ENCODE assay signal across 36 cellular contexts in the genomic region with DNA sequence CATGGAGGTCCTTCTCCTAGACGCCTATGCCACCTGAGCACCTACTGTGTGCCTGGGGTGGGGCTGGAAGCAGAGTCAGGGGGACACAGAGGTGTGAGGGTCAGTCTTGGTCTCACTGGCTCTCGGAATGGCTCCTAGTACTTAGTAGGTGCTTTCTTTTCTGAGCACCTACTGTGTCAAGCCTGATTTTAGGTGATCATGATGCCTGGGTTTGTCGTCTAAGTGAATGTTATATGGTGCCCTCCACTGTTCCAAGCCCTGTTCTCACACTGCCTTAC. TPM values are rescaled to one million over a fixed set of nuclear protein-coding genes. Genes with fewer than 3 reads are reported as not detected.
"Had no signal": no experiment of that assay in that cellular context is flagged by ENCODE, and none has a peak within 500 bp of the region (broad histone marks: within the 10 kb centered on the region; RNA-seq: fewer than 3 reads in every experiment).

No MANE protein-coding gene starts in this region.

- H3K4me3 ChIP-seq: adrenal gland, ascending aorta, body of pancreas, breast epithelium, cardiac muscle cell had no signal

- H3K4me1 ChIP-seq: adrenal gland, ascending aorta, body of pancreas, breast epithelium had no signal

- ATAC-seq: activated naive CD4-positive, alpha-beta T cell treated with anti-CD3 and anti-CD28 coated beads, Interleukin-2, amount 50 U/mL, for 72 hours; activated naive CD8-positive, alpha-beta T cell treated with anti-CD3 and anti-CD28 coated beads, Interleukin-2, amount 50 U/mL, for 24 hours; activated T-cell treated with anti-CD3 and anti-CD28 coated beads, Interleukin-2, amount 50 U/mL, for 4 hours; activated T-cell treated with anti-CD3 and anti-CD28 coated beads, Interleukin-2, amount 50 U/mL, for 72 hours; activated T-helper 17 cell treated with anti-CD3 and anti-CD28 coated beads, Interleukin-2, amount 50 U/mL, for 72 hours; body of pancreas had no signal

- H3K36me3 ChIP-seq: adrenal gland, brain microvascular endothelial cell, breast epithelium, cardiac muscle cell had no signal

- H3K27ac ChIP-seq: adrenal gland, ascending aorta, body of pancreas, brain microvascular endothelial cell, breast epithelium, cardiac muscle cell had no signal

- H3K9me3 ChIP-seq: adrenal gland, ascending aorta, body of pancreas, breast epithelium had no signal

- DNase-seq: activated effector memory CD4-positive, alpha-beta T cell treated with anti-CD3 and anti-CD28 coated beads, Interleukin-2, amount 50 U/mL, for 16 hours; activated gamma-delta T cell; activated gamma-delta T cell treated with Interleukin-2 at 50 U/mL for 16 hours; activated naive CD4-positive, alpha-beta T cell; activated naive CD4-positive, alpha-beta T cell treated with anti-CD3 and anti-CD28 coated beads for 36 hours; activated naive CD4-positive, alpha-beta T cell treated with anti-CD3 and anti-CD28 coated beads, Interleukin-2, amount 10 ng/mL, durations not matched to agents 7 days and 5 days; activated naive CD4-positive, alpha-beta T cell treated with anti-CD3 and anti-CD28 coated beads, Interleukin-2, amount 50 U/mL, for 16 hours; activated naive CD4-positive, alpha-beta T cell treated with Interleukin-2 at 50 U/mL for 16 hours; activated naive CD8-positive, alpha-beta T cell treated with anti-CD3 and anti-CD28 coated beads for 36 hours; activated naive CD8-positive, alpha-beta T cell treated with anti-CD3 and anti-CD28 coated beads, Interleukin-2, amount 10 ng/mL, durations not matched to agents 7 days and 5 days; activated naive CD8-positive, alpha-beta T cell treated with anti-CD3 and anti-CD28 coated beads, Interleukin-2, amount 50 U/mL, for 24 hours; activated T-cell treated with anti-CD3 and anti-CD28 coated beads for 4 hours; activated T-cell treated with anti-CD3 and anti-CD28 coated beads, Interleukin-2, amount 50 U/mL, for 1 hour; activated T-cell treated with anti-CD3 and anti-CD28 coated beads, Interleukin-2, amount 50 U/mL, for 24 hours; activated T-cell treated with anti-CD3 and anti-CD28 coated beads, Interleukin-2, amount 50 U/mL, for 4 hours; activated T-cell treated with anti-CD3 and anti-CD28 coated beads, Interleukin-2, amount 50 U/mL, for 48 hours; activated T-cell treated with anti-CD3 and anti-CD28 coated beads, Interleukin-2, amount 50 U/mL, for 72 hours; adrenal gland; amniotic stem cell; amygdala; anterior cingulate cortex; aorta; body of pancreas; brain microvascular endothelial cell; caudate nucleus; central memory CD4-positive, alpha-beta T cell; cerebellar nuclear complex had no signal

- H3K27me3 ChIP-seq: adrenal gland, ascending aorta, body of pancreas, brain microvascular endothelial cell, breast epithelium, cardiac muscle cell had no signal

- FAIRE-seq: astrocyte, bronchial epithelial cell had no signal

RNA-seq across cellular contexts. Expression of gene MYH14, which starts 20.0 kb away (rescaled TPM):
- total RNA-seq: activated naive CD4-positive, alpha-beta T cell treated with anti-CD3 and anti-CD28 coated beads for 36 hours; activated naive CD4-positive, alpha-beta T cell treated with anti-CD3 and anti-CD28 coated beads, Interleukin-2, amount 50 U/mL, for 72 hours; activated naive CD8-positive, alpha-beta T cell treated with anti-CD3 and anti-CD28 coated beads for 36 hours; activated naive CD8-positive, alpha-beta T cell treated with anti-CD3 and anti-CD28 coated beads, Interleukin-2, amount 10 ng/mL, durations not matched to agents 7 days and 5 days; activated T-cell treated with anti-CD3 and anti-CD28 coated beads, Interleukin-2, amount 50 U/mL, for 72 hours; activated T-helper 1 cell treated with anti-CD3 and anti-CD28 coated beads, Interleukin-12 subunit alpha, Interleukin-12 subunit beta, Interleukin-2, Interleukin-4 antibody, amounts not matched to agents 30 ng/mL and 10 ng/mL and 1 ng/mL, durations not matched to agents 14 hours and 24 hours and 36 hours; activated T-helper 17 cell treated with anti-CD3 and anti-CD28 coated beads, Interleukin-2, amount 50 U/mL, for 72 hours; activated T-helper 2 cell treated with anti-CD3 and anti-CD28 coated beads, Interferon-gamma antibody, Interleukin-2, Interleukin-4, amounts not matched to agents 10 μg/mL and 5 μg/mL and 100 μg/mL, durations not matched to agents 14 hours and 24 hours and 36 hours; astrocyte had no signal
